In genomic region chr7:98877692-98878364, GRCh38 we compare ENCODE assay signal across 8 cellular contexts. TPM values are rescaled to one million over a fixed set of nuclear protein-coding genes. Genes with fewer than 3 reads are reported as not detected.
DNase-seq lines count a peak whose midpoint lies in the region; ATAC-seq, FAIRE-seq and TF ChIP-seq lines count a peak whose summit lies in the region.

No MANE protein-coding gene starts in this region.

- no peaks in the 10 kb centered on the region for H3K27me3 ChIP-seq in iPS-15b (ENCODE audit: control insufficient read depth, insufficient read depth, low read length)

- H3K4me3 Mint-ChIP-seq in activated CD8-positive, alpha-beta T cell treated with anti-CD3 and anti-CD28 coated beads, Interleukin-2, amount 10 ng/mL, durations not matched to agents 7 days and 5 days: peak overlapping the region; percentile 51
- peak overlapping the region; percentile 88 for H3K4me3 Mint-ChIP-seq in stimulated activated effector memory CD8-positive, alpha-beta T cell treated with anti-CD3 and anti-CD28 coated beads, Interleukin-12 subunit alpha, Interleukin-12 subunit beta, amount 100 ng/mL, for 72 hours

- H3K27me3 Mint-ChIP-seq in activated CD8-positive, alpha-beta T cell treated with anti-CD3 and anti-CD28 coated beads, Interleukin-2, amount 10 ng/mL, durations not matched to agents 7 days and 5 days (ENCODE audit: low read depth): peaks cover 2% of the 10 kb centered on the region

- CTCF ChIA-PET in activated CD8-positive, alpha-beta T cell treated with anti-CD3 and anti-CD28 coated beads, Interleukin-2, amount 10 ng/mL, durations not matched to agents 7 days and 5 days (lab: Charles Lee): interaction anchor here (1.0 to 1.3 kb wide), 6 partner anchors 11 to 50 kb away, joined by 3 to 5 read pairs (median 4); no protein-coding TSS in a partner anchor

- no peak for TF ChIP-seq POLR2A in GM12892 (IDR thresholded peaks at IDR 0.05; ENCODE audit: low read depth, low read length)

- POLR2A ChIA-PET in activated CD8-positive, alpha-beta T cell treated with anti-CD3 and anti-CD28 coated beads, Interleukin-2, amount 10 ng/mL, durations not matched to agents 7 days and 5 days (lab: Charles Lee): interaction anchor here (1.4 kb wide), 1 partner anchor 13 kb away, joined by 6 read pairs; no protein-coding TSS in a partner anchor

- no peak for TF ChIP-seq CTCF in HFF-Myc (IDR thresholded peaks at IDR 0.05; ENCODE audit: low read depth, low read length, missing control alignments)

- peaks cover 16% of the 10 kb centered on the region for H3K36me3 ChIP-seq in iPS-15b (ENCODE audit: control insufficient read depth, insufficient read depth, low read length)

- H3K36me3 Mint-ChIP-seq in activated CD8-positive, alpha-beta T cell treated with anti-CD3 and anti-CD28 coated beads, Interleukin-2, amount 10 ng/mL, durations not matched to agents 7 days and 5 days (ENCODE audit: low read depth): peaks cover 17% of the 10 kb centered on the region
- H3K36me3 Mint-ChIP-seq in stimulated activated effector memory CD8-positive, alpha-beta T cell treated with anti-CD3 and anti-CD28 coated beads, Interleukin-12 subunit alpha, Interleukin-12 subunit beta, amount 100 ng/mL, for 72 hours: peaks cover 43% of the 10 kb centered on the region

- no peaks in the 10 kb centered on the region for H3K9me3 ChIP-seq in iPS-15b (ENCODE audit: control insufficient read depth, insufficient read depth, low read length)

- no peaks in the 10 kb centered on the region for H3K4me1 ChIP-seq in iPS-15b (ENCODE audit: control insufficient read depth, insufficient read depth, low read length)

- no peak for ATAC-seq in activated CD8-positive, alpha-beta T cell treated with anti-CD3 and anti-CD28 coated beads, Interleukin-2, amount 10 ng/mL, durations not matched to agents 7 days and 5 days
- no peak for ATAC-seq in stimulated activated effector memory CD8-positive, alpha-beta T cell treated with anti-CD3 and anti-CD28 coated beads, Interleukin-12 subunit alpha, Interleukin-12 subunit beta, amount 100 ng/mL, for 72 hours

- no peak overlapping the region for H3K9ac ChIP-seq in iPS-15b (ENCODE audit: low read depth, low read length)

- DNase-seq in HFF-Myc (ENCODE audit: extremely low read depth, low read depth): no peak
- no peak for DNase-seq in activated CD8-positive, alpha-beta T cell treated with anti-CD3 and anti-CD28 coated beads, Interleukin-2, amount 10 ng/mL, durations not matched to agents 7 days and 5 days
- DNase-seq in stimulated activated effector memory CD8-positive, alpha-beta T cell treated with anti-CD3 and anti-CD28 coated beads, Interleukin-12 subunit alpha, Interleukin-12 subunit beta, amount 100 ng/mL, for 72 hours (ENCODE audit: low spot score in 2 of 2): no peak
- no peak for DNase-seq in NCI-H774 (lab: John Stamatoyannopoulos, UW)
- no peak for DNase-seq in SIG-M5 treated with dmso at 0.1 percent for 504 hours (lab: John Stamatoyannopoulos, UW; ENCODE audit: unreplicated experiment)
- DNase-seq in cortex of kidney (lab: John Stamatoyannopoulos, UW): no peak
- DNase-seq in GM12892 (ENCODE audit: insufficient read length): no peak

- peaks cover 13% of the 10 kb centered on the region for H3K4me1 Mint-ChIP-seq in activated CD8-positive, alpha-beta T cell treated with anti-CD3 and anti-CD28 coated beads, Interleukin-2, amount 10 ng/mL, durations not matched to agents 7 days and 5 days (ENCODE audit: low read depth)
- no peaks in the 10 kb centered on the region for H3K4me1 Mint-ChIP-seq in stimulated activated effector memory CD8-positive, alpha-beta T cell treated with anti-CD3 and anti-CD28 coated beads, Interleukin-12 subunit alpha, Interleukin-12 subunit beta, amount 100 ng/mL, for 72 hours

- H3K4me3 ChIP-seq in HFF-Myc (replicated peaks; ENCODE audit: low read depth, low read length) (peak overlapping the region; percentile 95), iPS-15b (ENCODE audit: low read depth, low read length) (peak overlapping the region; percentile 48)

- H3K9me3 Mint-ChIP-seq in activated CD8-positive, alpha-beta T cell treated with anti-CD3 and anti-CD28 coated beads, Interleukin-2, amount 10 ng/mL, durations not matched to agents 7 days and 5 days (ENCODE audit: insufficient read depth): no peaks in the 10 kb centered on the region
- no peaks in the 10 kb centered on the region for H3K9me3 Mint-ChIP-seq in stimulated activated effector memory CD8-positive, alpha-beta T cell treated with anti-CD3 and anti-CD28 coated beads, Interleukin-12 subunit alpha, Interleukin-12 subunit beta, amount 100 ng/mL, for 72 hours

- FAIRE-seq in GM12892 (lab: Jason Lieb, UNC): no peak

- no peak overlapping the region for H3K27ac Mint-ChIP-seq in activated CD8-positive, alpha-beta T cell treated with anti-CD3 and anti-CD28 coated beads, Interleukin-2, amount 10 ng/mL, durations not matched to agents 7 days and 5 days
- peak overlapping the region; percentile 60 for H3K27ac Mint-ChIP-seq in stimulated activated effector memory CD8-positive, alpha-beta T cell treated with anti-CD3 and anti-CD28 coated beads, Interleukin-12 subunit alpha, Interleukin-12 subunit beta, amount 100 ng/mL, for 72 hours

RNA-seq across cellular contexts. Expression of gene TRRAP, which starts 0.5 kb away (rescaled TPM):
- total RNA-seq in activated CD8-positive, alpha-beta T cell treated with anti-CD3 and anti-CD28 coated beads, Interleukin-2, amount 10 ng/mL, durations not matched to agents 7 days and 5 days: 10 to 100 TPM; 61.0 to 64.5 TPM
- 14.8 TPM for polyA plus RNA-seq in GM12892 (2012; ENCODE audit: missing spikeins)

RNA-seq across cellular contexts. Expression of gene TMEM130, which starts 8.0 kb away (rescaled TPM):
- not detected for total RNA-seq in activated CD8-positive, alpha-beta T cell treated with anti-CD3 and anti-CD28 coated beads, Interleukin-2, amount 10 ng/mL, durations not matched to agents 7 days and 5 days
- polyA plus RNA-seq in GM12892 (2012; ENCODE audit: missing spikeins): not detected
